Comparison of ENCODE assay signal across 1 cellular context in the genomic region with DNA sequence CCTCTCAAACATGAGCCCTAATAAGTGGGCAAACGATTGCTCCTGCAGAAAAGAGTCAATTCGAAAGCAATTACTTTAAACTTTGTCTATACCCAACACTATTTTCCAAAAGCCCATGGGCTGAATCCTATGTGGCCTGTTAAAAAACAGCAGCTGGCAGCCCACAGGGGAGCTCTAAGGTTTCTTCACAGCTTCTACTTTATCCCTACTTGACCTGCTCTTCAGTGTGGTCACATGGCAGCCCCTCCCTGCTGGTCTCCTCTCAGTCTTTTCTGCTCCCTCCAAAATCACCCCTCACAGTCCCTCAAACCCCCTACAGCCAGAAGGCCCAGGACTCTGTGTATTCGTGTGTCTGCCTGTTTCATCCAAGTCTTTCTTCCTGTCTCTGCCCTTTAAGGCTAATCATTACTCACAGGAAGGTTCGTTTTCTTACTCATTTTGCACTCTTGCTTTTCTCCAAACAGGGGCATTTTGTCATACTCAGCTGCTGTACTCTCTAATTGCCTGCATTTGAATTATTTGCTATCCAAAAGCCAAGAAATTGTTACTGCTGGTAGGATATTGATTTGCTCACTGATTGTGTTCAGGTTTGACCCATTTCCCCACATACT.
TF ChIP-seq lines count a peak whose summit lies in the region.

No MANE protein-coding gene starts in this region.

TF ChIP-seq in IMR-90, 13 proteins besides CTCF, POLR2A, EP300 and RAD21 (continued from another document):
- TF ChIP-seq, protein P1, sequence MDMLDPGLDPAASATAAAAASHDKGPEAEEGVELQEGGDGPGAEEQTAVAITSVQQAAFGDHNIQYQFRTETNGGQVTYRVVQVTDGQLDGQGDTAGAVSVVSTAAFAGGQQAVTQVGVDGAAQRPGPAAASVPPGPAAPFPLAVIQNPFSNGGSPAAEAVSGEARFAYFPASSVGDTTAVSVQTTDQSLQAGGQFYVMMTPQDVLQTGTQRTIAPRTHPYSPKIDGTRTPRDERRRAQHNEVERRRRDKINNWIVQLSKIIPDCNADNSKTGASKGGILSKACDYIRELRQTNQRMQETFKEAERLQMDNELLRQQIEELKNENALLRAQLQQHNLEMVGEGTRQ (IDR thresholded peaks at IDR 0.05; ENCODE audit: low read depth, low read length) = no peak
- no peak for TF ChIP-seq RFX5 (IDR thresholded peaks at IDR 0.05; ENCODE audit: low read depth, low read length)
- TF ChIP-seq, protein P2, sequence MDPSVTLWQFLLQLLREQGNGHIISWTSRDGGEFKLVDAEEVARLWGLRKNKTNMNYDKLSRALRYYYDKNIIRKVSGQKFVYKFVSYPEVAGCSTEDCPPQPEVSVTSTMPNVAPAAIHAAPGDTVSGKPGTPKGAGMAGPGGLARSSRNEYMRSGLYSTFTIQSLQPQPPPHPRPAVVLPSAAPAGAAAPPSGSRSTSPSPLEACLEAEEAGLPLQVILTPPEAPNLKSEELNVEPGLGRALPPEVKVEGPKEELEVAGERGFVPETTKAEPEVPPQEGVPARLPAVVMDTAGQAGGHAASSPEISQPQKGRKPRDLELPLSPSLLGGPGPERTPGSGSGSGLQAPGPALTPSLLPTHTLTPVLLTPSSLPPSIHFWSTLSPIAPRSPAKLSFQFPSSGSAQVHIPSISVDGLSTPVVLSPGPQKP (IDR thresholded peaks at IDR 0.05; ENCODE audit: borderline replicate concordance, low read depth, low read length) = no peak
